ENCODE assay signal across 18 cellular contexts in genomic region chr10:71516890-71517289, GRCh38.
DNase-seq lines count a peak whose midpoint lies in the region; ATAC-seq and TF ChIP-seq lines count a peak whose summit lies in the region.
"Had no signal": no experiment of that assay in that cellular context is flagged by ENCODE, and none has a peak within 500 bp of the region (broad histone marks: within the 10 kb centered on the region; RNA-seq: fewer than 3 reads in every experiment).

No MANE protein-coding gene starts in this region.

- no peaks in the 10 kb centered on the region for H4K20me1 ChIP-seq in GM23338 (replicated peaks; ENCODE audit: insufficient read depth)

- H3K36me3 Mint-ChIP-seq in GM23338 (ENCODE audit: low read depth) (no peaks in the 10 kb centered on the region), neural crest cell (ENCODE audit: low read depth) (no peaks in the 10 kb centered on the region)
- no peaks in the 10 kb centered on the region for H3K36me3 Mint-ChIP-seq in naive thymus-derived CD8-positive, alpha-beta T cell
- H3K36me3 Mint-ChIP-seq: CD4-positive, alpha-beta memory T cell had no signal

- POLR2A ChIA-PET in naive thymus-derived CD8-positive, alpha-beta T cell (lab: Charles Lee) = no interaction called here

- no peak overlapping the region for H3K4me3 ChIP-seq in GM23338
- H3K4me3 ChIP-seq: PC-9 had no signal

- H3K27ac Mint-ChIP-seq in GM23338 = no peak overlapping the region
- peak overlapping the region; percentile 67 for H3K27ac Mint-ChIP-seq in neural crest cell (ENCODE audit: unreplicated experiment)
- H3K27ac Mint-ChIP-seq in naive thymus-derived CD8-positive, alpha-beta T cell = no peak overlapping the region
- H3K27ac Mint-ChIP-seq: CD4-positive, alpha-beta memory T cell; T-helper 1 cell treated with Interleukin-12 subunit alpha and Interleukin-12 subunit beta and Interleukin-4 antibody, amounts not matched to agents 30 μg/mL and 1 μg/mL, for 36 hours had no signal

- H3K4me3 Mint-ChIP-seq in GM23338 (no peak overlapping the region), neural crest cell (no peak overlapping the region)
- H3K4me3 Mint-ChIP-seq in naive thymus-derived CD8-positive, alpha-beta T cell = no peak overlapping the region
- H3K4me3 Mint-ChIP-seq: CD4-positive, alpha-beta memory T cell; T-helper 1 cell treated with Interleukin-12 subunit alpha and Interleukin-12 subunit beta and Interleukin-4 antibody, amounts not matched to agents 30 μg/mL and 1 μg/mL, for 36 hours had no signal

- peak overlapping the region; percentile 83 for H2AFZ ChIP-seq in GM23338
- H2AFZ ChIP-seq: PC-9 had no signal

- no peaks in the 10 kb centered on the region for H3K27me3 ChIP-seq in GM23338 (ENCODE audit: insufficient read depth)
- H3K27me3 ChIP-seq: BE2C had no signal

- H3K4me1 Mint-ChIP-seq in GM23338 (peaks cover 8% of the 10 kb centered on the region; the same call in 2 of the 3 replicates), neural crest cell (peaks cover 1% of the 10 kb centered on the region)
- H3K4me1 Mint-ChIP-seq in naive thymus-derived CD8-positive, alpha-beta T cell = peaks cover 0 to 2% (median 0%) of the 10 kb centered on the region in 4 donors
- H3K4me1 Mint-ChIP-seq: CD4-positive, alpha-beta memory T cell had no signal

- ATAC-seq in GM23338 = peak; percentile 55
- ATAC-seq in GM18909 (IDR thresholded peaks at IDR 0.05; ENCODE audit: poor library complexity, unreplicated experiment) = no peak
- no peak for ATAC-seq in naive thymus-derived CD8-positive, alpha-beta T cell
- ATAC-seq: HCT116 had no signal

- no peak for TF ChIP-seq CTCF in GM23338 (conservative IDR thresholded peaks at IDR 0.05; ENCODE audit: low read depth in 2 of 2)
- TF ChIP-seq CTCF in neural crest cell (conservative IDR thresholded peaks at IDR 0.05) = no peak

- H3K9me3 Mint-ChIP-seq in GM23338 (no peaks in the 10 kb centered on the region), neural crest cell (no peaks in the 10 kb centered on the region)
- H3K9me3 Mint-ChIP-seq in naive thymus-derived CD8-positive, alpha-beta T cell = no peaks in the 10 kb centered on the region
- H3K9me3 Mint-ChIP-seq: CD4-positive, alpha-beta memory T cell; T-helper 1 cell treated with Interleukin-12 subunit alpha and Interleukin-12 subunit beta and Interleukin-4 antibody, amounts not matched to agents 30 μg/mL and 1 μg/mL, for 36 hours had no signal

- no peaks in the 10 kb centered on the region for H3K36me3 ChIP-seq in GM23338 (ENCODE audit: insufficient read depth)
- H3K36me3 ChIP-seq: BE2C had no signal

- DNase-seq in ELF-1 (ENCODE audit: low read depth, low spot score) = peak; percentile 36
- DNase-seq in GM23338 (ENCODE audit: low spot score) = peak; percentile 32
- DNase-seq in astrocyte of the hippocampus (ENCODE audit: low read depth, low spot score) = peak; percentile 50
- no peak for DNase-seq in neural crest cell (ENCODE audit: low read depth, low spot score)
- no peak for DNase-seq in NCI-H2107 treated with DMSO at 0.1 percent for 48 hours (lab: John Stamatoyannopoulos, UW; ENCODE audit: unreplicated experiment)
- no peak for DNase-seq in ureter (ENCODE audit: low spot score)
- DNase-seq in naive thymus-derived CD8-positive, alpha-beta T cell = no peak
- DNase-seq: BE2C; CD4-positive, alpha-beta memory T cell; KBM-7; NCI-H1105; NCI-H187 treated with DMSO at 0.1 percent for 48 hours; NCI-H526; PC-9; Right ventricle myocardium superior had no signal

- H3F3A ChIP-seq in GM23338 (replicated peaks; ENCODE audit: low read depth) = no peaks in the 10 kb centered on the region

- no peak overlapping the region for H3K27ac ChIP-seq in GM23338 (ENCODE audit: low read depth)
- H3K27ac ChIP-seq: PC-9 had no signal

- no peak overlapping the region for H3K4me2 ChIP-seq in GM23338
- H3K4me2 ChIP-seq: PC-9 had no signal

- H3K4me1 ChIP-seq in GM23338 (ENCODE audit: insufficient read depth) = peaks cover 5% of the 10 kb centered on the region

- H3K27me3 Mint-ChIP-seq in GM23338 (ENCODE audit: insufficient read depth, low read depth, poor library complexity) = peaks cover 4% of the 10 kb centered on the region
- H3K27me3 Mint-ChIP-seq in neural crest cell (ENCODE audit: low read depth) = no peaks in the 10 kb centered on the region
- H3K27me3 Mint-ChIP-seq in naive thymus-derived CD8-positive, alpha-beta T cell = peaks cover 0 to 7% (median 0%) of the 10 kb centered on the region in 5 donors

- no peaks in the 10 kb centered on the region for H3K9me2 ChIP-seq in GM23338 (ENCODE audit: insufficient read depth)

- no peaks in the 10 kb centered on the region for H3K79me2 ChIP-seq in GM23338 (replicated peaks; ENCODE audit: insufficient read depth)

TF ChIP-seq in GM23338, 12 proteins besides CTCF, POLR2A, EP300 and RAD21:
- TF ChIP-seq NANOG (IDR thresholded peaks at IDR 0.05; ENCODE audit: borderline replicate concordance) = no peak
- no peak for TF ChIP-seq EZH2phosphoT487 (IDR thresholded peaks at IDR 0.05; ENCODE audit: unreplicated experiment)
- no peak for TF ChIP-seq ZNF331 (CRISPR knock-in tag; IDR thresholded peaks at IDR 0.05; ENCODE audit: low read depth)
- TF ChIP-seq ZNF462 (CRISPR knock-in tag; IDR thresholded peaks at IDR 0.05) = no peak
- no peak for TF ChIP-seq JUNB (IDR thresholded peaks at IDR 0.05; ENCODE audit: unreplicated experiment)
- TF ChIP-seq STAT1 (IDR thresholded peaks at IDR 0.05; ENCODE audit: unreplicated experiment) = no peak
- no peak for TF ChIP-seq ZNF114 (CRISPR knock-in tag; IDR thresholded peaks at IDR 0.05)
- TF ChIP-seq POLR2AphosphoS5 (IDR thresholded peaks at IDR 0.05; ENCODE audit: low read depth) = no peak

Comparison
In these comparisons a context has a peak if more than half of its experiments do, and no peak if none do; other contexts are left out.
1. DNase-seq: peak in ELF-1 (single experiment), GM23338 (single experiment) and astrocyte of the hippocampus (single experiment); none in neural crest cell (single experiment), NCI-H2107 treated with DMSO at 0.1 percent for 48 hours (single experiment), ureter (single experiment) and naive thymus-derived CD8-positive, alpha-beta T cell (0 of 10).